In the genomic region with DNA sequence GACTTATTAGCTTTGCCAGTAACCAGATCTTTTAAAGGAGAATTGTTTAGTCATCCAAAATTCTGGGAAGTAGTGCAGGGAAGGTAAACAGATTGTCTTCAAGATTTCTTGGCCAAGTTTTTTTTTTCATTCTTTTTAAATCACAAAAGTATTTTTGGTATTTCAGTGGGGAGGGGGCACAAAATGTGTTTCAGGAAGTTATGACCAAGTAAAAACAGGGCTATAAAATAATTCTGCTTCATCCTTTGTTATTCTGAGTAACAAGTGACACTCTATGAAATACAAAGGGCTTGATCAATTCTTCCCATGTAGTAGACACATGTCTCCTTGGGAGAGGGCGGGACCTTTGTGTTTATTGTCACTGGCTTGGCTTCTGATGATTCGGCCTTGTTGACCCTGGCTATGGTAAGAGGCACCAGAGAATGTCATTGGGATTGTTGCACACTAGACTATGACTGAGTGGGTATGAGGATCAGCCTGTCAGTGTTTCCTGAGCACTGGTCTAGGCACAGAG, we compare ENCODE assay signal across 11 cellular contexts. TPM values are rescaled to one million over a fixed set of nuclear protein-coding genes. Genes with fewer than 3 reads are reported as not detected.
A peak's percentile ranks its signal among the peaks of the same experiment; 100 is the strongest.
DNase-seq lines count a peak whose midpoint lies in the region; ATAC-seq, FAIRE-seq and TF ChIP-seq lines count a peak whose summit lies in the region.
"Had no signal": no experiment of that assay in that cellular context is flagged by ENCODE, and none has a peak within 500 bp of the region (broad histone marks: within the 10 kb centered on the region; RNA-seq: fewer than 3 reads in every experiment).

No MANE protein-coding gene starts in this region.

- no peaks in the 10 kb centered on the region for H3K27me3 ChIP-seq in body of pancreas
- H3K27me3 ChIP-seq in naive thymus-derived CD4-positive, alpha-beta T cell (ENCODE audit: control insufficient read depth in 2 of 2, insufficient read depth in 2 of 2, low read length in 2 of 2) = no peaks in the 10 kb centered on the region

- peaks cover 72 to 95% (median 92%) of the 10 kb centered on the region in 7 donors for H3K4me1 Mint-ChIP-seq in naive thymus-derived CD4-positive, alpha-beta T cell

- CTCF ChIA-PET in A549 (lab: Yijun Ruan, JAX) = interaction anchor here (0.9 to 1.2 kb wide), 2 partner anchors 54 to 92 kb away, joined by 3 to 4 read pairs; no protein-coding TSS in a partner anchor
- CTCF ChIA-PET in naive thymus-derived CD4-positive, alpha-beta T cell (lab: Charles Lee) = interaction anchor here (0.6 kb wide), 1 partner anchor 10 kb away, joined by 3 read pairs; no protein-coding TSS in a partner anchor

- peaks cover 0 to 9% (median 3%) of the 10 kb centered on the region in 11 donors for H3K9me3 Mint-ChIP-seq in naive thymus-derived CD4-positive, alpha-beta T cell

- DNase-seq in A549 (ENCODE audit: low read depth in 1 of 2, low spot score in 1 of 2) (peak; percentile 18 to 40), GM19239 (ENCODE audit: insufficient read length, low spot score) (no peak), body of pancreas (no peak), NCI-H82 (lab: John Stamatoyannopoulos, UW) (no peak)
- DNase-seq in naive thymus-derived CD4-positive, alpha-beta T cell = no peak

- WGBS in A549 (ENCODE audit: missing lambda C conversion rate) = 51% methylated on average over 2 of the region's 2 CpGs
- WGBS in body of pancreas, 2 donors = 59 to 69% methylated on average over 2 of the region's 2 CpGs

- no peak overlapping the region for H3K4me3 ChIP-seq in A549
- no peak overlapping the region for H3K4me3 ChIP-seq in body of pancreas
- no peak overlapping the region for H3K4me3 ChIP-seq in naive thymus-derived CD4-positive, alpha-beta T cell (ENCODE audit: low read length)
- H3K4me3 ChIP-seq: K562 had no signal

- peak in 1 of 2 experiments; percentile 44; a peak in 2 of 6 replicates for ATAC-seq in A549
- ATAC-seq in body of pancreas = peak; percentile 21
- no peak for ATAC-seq in naive thymus-derived CD4-positive, alpha-beta T cell
- no peak for ATAC-seq in GM18868 (IDR thresholded peaks at IDR 0.05; ENCODE audit: unreplicated experiment)
- no peak for ATAC-seq in HG02642 (IDR thresholded peaks at IDR 0.05; ENCODE audit: poor library complexity, unreplicated experiment)
- ATAC-seq in GM18519 (IDR thresholded peaks at IDR 0.05; ENCODE audit: low FRiP score, unreplicated experiment) = no peak
- ATAC-seq: K562 had no signal

- H3K4me3 Mint-ChIP-seq in naive thymus-derived CD4-positive, alpha-beta T cell = peak overlapping the region in 9 of 10 donors; percentile 16 to 74 (median 55)

- H3K27ac Mint-ChIP-seq in naive thymus-derived CD4-positive, alpha-beta T cell = peak overlapping the region; percentile 26 to 86 (median 76)

- H3K36me3 Mint-ChIP-seq in naive thymus-derived CD4-positive, alpha-beta T cell = peaks cover 0 to 53% (median 10%) of the 10 kb centered on the region in 5 donors

- H3K27me3 Mint-ChIP-seq in naive thymus-derived CD4-positive, alpha-beta T cell = no peaks in the 10 kb centered on the region

- H3K4me1 ChIP-seq in A549 (peaks cover 48% of the 10 kb centered on the region), body of pancreas (peaks cover 77% of the 10 kb centered on the region)
- H3K4me1 ChIP-seq in naive thymus-derived CD4-positive, alpha-beta T cell (ENCODE audit: control insufficient read depth in 2 of 2, insufficient read depth in 2 of 2, low read length in 2 of 2) = peaks cover 21 to 63% of the 10 kb centered on the region in 2 donors

- H3K9me3 ChIP-seq in A549 (no peaks in the 10 kb centered on the region), body of pancreas (no peaks in the 10 kb centered on the region)
- H3K9me3 ChIP-seq in naive thymus-derived CD4-positive, alpha-beta T cell (ENCODE audit: control insufficient read depth in 2 of 3, low read length in 3 of 3) = no peaks in the 10 kb centered on the region

- FAIRE-seq in A549 (lab: Jason Lieb, UNC) = no peak
- peak; percentile 45 for FAIRE-seq in GM19239 (lab: Jason Lieb, UNC)
- FAIRE-seq: K562, TTC549 had no signal

- H3K36me3 ChIP-seq in body of pancreas (replicated peaks in 1 of 2; ENCODE audit: insufficient read depth in 1 of 2, low read depth in 2 of 2) = no peaks in the 10 kb centered on the region
- no peaks in the 10 kb centered on the region for H3K36me3 ChIP-seq in naive thymus-derived CD4-positive, alpha-beta T cell (ENCODE audit: control insufficient read depth in 2 of 3, insufficient read depth in 3 of 3, low read length in 3 of 3)

- H3K4me2 ChIP-seq in A549 = peak overlapping the region; percentile 60

- no peak for TF ChIP-seq CTCF in A549 (IDR thresholded peaks at IDR 0.05)
- no peak for TF ChIP-seq CTCF in body of pancreas (IDR thresholded peaks at IDR 0.05)

- no peak for TF ChIP-seq POLR2A in A549 (IDR thresholded peaks at IDR 0.05; ENCODE audit: low read length)
- TF ChIP-seq POLR2A in body of pancreas (IDR thresholded peaks at IDR 0.05) = no peak

- POLR2A ChIA-PET in A549 (lab: Yijun Ruan, JAX) = no interaction called here
- POLR2A ChIA-PET in naive thymus-derived CD4-positive, alpha-beta T cell (lab: Charles Lee) = interaction anchor here (0.7 kb wide), 1 partner anchor 37 kb away, joined by 3 read pairs; no protein-coding TSS in a partner anchor

- TF ChIP-seq EP300 in A549 (IDR thresholded peaks at IDR 0.05) = no peak

- H3K27ac ChIP-seq in A549 = peak overlapping the region; percentile 32 to 42; a peak in 3 of 6 replicates
- H3K27ac ChIP-seq in body of pancreas = peak overlapping the region in 3 of 4 donors; percentile 4 to 64 (median 44)
- H3K27ac ChIP-seq in naive thymus-derived CD4-positive, alpha-beta T cell (ENCODE audit: low read depth, low read length) = no peak overlapping the region
- H3K27ac ChIP-seq: epithelial cell of prostate had no signal

- no peak for TF ChIP-seq RAD21 in A549 (conservative IDR thresholded peaks at IDR 0.05 in 1 of 2, IDR thresholded peaks at IDR 0.05 in 1 of 2)

- intact Hi-C loops in body of pancreas (cut with DNase I) = loop anchor here (10.0 kb wide), 1 partner anchor 52 kb away; a partner anchor contains a TSS
- intact Hi-C loops in naive thymus-derived CD4-positive, alpha-beta T cell (cut with micrococcal nuclease) = no loop called here

TF ChIP-seq in A549, 52 proteins besides CTCF, POLR2A, EP300 and RAD21:
- TF ChIP-seq, protein P1, sequence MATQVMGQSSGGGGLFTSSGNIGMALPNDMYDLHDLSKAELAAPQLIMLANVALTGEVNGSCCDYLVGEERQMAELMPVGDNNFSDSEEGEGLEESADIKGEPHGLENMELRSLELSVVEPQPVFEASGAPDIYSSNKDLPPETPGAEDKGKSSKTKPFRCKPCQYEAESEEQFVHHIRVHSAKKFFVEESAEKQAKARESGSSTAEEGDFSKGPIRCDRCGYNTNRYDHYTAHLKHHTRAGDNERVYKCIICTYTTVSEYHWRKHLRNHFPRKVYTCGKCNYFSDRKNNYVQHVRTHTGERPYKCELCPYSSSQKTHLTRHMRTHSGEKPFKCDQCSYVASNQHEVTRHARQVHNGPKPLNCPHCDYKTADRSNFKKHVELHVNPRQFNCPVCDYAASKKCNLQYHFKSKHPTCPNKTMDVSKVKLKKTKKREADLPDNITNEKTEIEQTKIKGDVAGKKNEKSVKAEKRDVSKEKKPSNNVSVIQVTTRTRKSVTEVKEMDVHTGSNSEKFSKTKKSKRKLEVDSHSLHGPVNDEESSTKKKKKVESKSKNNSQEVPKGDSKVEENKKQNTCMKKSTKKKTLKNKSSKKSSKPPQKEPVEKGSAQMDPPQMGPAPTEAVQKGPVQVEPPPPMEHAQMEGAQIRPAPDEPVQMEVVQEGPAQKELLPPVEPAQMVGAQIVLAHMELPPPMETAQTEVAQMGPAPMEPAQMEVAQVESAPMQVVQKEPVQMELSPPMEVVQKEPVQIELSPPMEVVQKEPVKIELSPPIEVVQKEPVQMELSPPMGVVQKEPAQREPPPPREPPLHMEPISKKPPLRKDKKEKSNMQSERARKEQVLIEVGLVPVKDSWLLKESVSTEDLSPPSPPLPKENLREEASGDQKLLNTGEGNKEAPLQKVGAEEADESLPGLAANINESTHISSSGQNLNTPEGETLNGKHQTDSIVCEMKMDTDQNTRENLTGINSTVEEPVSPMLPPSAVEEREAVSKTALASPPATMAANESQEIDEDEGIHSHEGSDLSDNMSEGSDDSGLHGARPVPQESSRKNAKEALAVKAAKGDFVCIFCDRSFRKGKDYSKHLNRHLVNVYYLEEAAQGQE (IDR thresholded peaks at IDR 0.05) = no peak
- TF ChIP-seq NFE2L2 (conservative IDR thresholded peaks at IDR 0.05; ENCODE audit: low read length) = no peak
- no peak for TF ChIP-seq BHLHE40 (IDR thresholded peaks at IDR 0.05; ENCODE audit: low read depth, low read length)
- no peak for TF ChIP-seq RNF2 (IDR thresholded peaks at IDR 0.05; ENCODE audit: borderline replicate concordance, low read depth)
- TF ChIP-seq POLR2AphosphoS2 (conservative IDR thresholded peaks at IDR 0.05; ENCODE audit: low read length) = no peak
TF ChIP-seq in A549: peak in this region for 0.

RNA-seq across cellular contexts. Expression of a gene that starts 55.4 kb away (rescaled TPM):
- polyA plus RNA-seq in A549 (2011; rRNA removed) = 7.0 and 7.9 TPM in 2 replicates
- 2.3 and 3.3 TPM in 2 replicates for polyA plus RNA-seq in A549 (2012; cell fraction: cytosol; rRNA removed)
- 6.9 and 7.5 TPM in 2 replicates for polyA plus RNA-seq in A549 (2012; cell fraction: nucleus; rRNA removed)
- 4.3 to 4.5 TPM (median 4.5 TPM) in 3 replicates for polyA plus RNA-seq in A549 (2017; fragmentation: RNase III; extraction: RNeasy Plus Mini Kit Qiagen cat#74134 plus additional on column Dnase treatment)
- 8.7 and 9.1 TPM in 2 replicates for polyA minus RNA-seq in A549 (2011; rRNA and poly(A)+ RNA removed)
- total RNA-seq in body of pancreas = 10 to 100 TPM; 24.6 to 25.1 TPM
- 10 to 100 TPM; 42.9 to 90.8 (median 65.0) TPM for total RNA-seq in naive thymus-derived CD4-positive, alpha-beta T cell
- 1 to 10 TPM; 4.3 to 6.3 TPM for polyA plus RNA-seq in naive thymus-derived CD4-positive, alpha-beta T cell

Comparison
In these comparisons a context has a peak if more than half of its experiments do, and no peak if none do; other contexts are left out.
1. DNase-seq: peak in A549 (2 of 2); none in GM19239 (single experiment), body of pancreas (0 of 4), naive thymus-derived CD4-positive, alpha-beta T cell (0 of 9) and NCI-H82 (single experiment).